Comparison of ENCODE assay signal across 1 cellular context in the genomic region with DNA sequence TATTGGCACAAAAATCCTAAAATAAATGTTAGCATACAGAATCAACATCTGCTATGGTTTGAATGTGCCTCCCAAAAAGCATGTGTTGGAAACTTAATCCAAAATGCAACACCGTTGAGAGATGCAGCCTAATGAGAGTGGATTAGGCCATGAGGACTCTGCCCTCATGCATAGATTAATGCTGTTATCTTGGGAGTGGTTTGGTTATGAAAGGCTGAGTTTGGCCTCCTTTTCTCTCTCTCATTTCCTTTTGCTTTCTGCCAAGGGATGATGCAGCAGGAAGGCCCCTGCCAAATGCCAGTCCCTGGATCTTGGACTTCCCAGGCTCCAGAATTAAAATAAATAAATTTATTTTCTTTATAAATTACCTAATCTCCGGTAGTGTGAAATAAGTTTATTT.
TF ChIP-seq lines count a peak whose summit lies in the region.

No MANE protein-coding gene starts in this region.

TF ChIP-seq in SK-N-SH treated with all-trans-retinoic acid at 6 μM for 48 hours, 23 proteins besides CTCF, POLR2A, EP300 and RAD21 (continued from another document):
- TF ChIP-seq RARB (CRISPR knock-in tag; IDR thresholded peaks at IDR 0.05) (no peak), ZNF70 (CRISPR knock-in tag; IDR thresholded peaks at IDR 0.05) (peak; percentile 55; the same call in 1 of the 2 replicates), GLIS3 (CRISPR knock-in tag; IDR thresholded peaks at IDR 0.05) (no peak)
- TF ChIP-seq, protein P1, sequence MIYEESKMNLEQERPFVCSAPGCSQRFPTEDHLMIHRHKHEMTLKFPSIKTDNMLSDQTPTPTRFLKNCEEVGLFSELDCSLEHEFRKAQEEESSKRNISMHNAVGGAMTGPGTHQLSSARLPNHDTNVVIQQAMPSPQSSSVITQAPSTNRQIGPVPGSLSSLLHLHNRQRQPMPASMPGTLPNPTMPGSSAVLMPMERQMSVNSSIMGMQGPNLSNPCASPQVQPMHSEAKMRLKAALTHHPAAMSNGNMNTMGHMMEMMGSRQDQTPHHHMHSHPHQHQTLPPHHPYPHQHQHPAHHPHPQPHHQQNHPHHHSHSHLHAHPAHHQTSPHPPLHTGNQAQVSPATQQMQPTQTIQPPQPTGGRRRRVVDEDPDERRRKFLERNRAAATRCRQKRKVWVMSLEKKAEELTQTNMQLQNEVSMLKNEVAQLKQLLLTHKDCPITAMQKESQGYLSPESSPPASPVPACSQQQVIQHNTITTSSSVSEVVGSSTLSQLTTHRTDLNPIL (CRISPR knock-in tag; IDR thresholded peaks at IDR 0.05; ENCODE audit: low read depth) = no peak
